In genomic region chr5:107526263-107526937, GRCh38 we compare ENCODE assay signal across 30 cellular contexts.
DNase-seq lines count a peak whose midpoint lies in the region; ATAC-seq, FAIRE-seq and TF ChIP-seq lines count a peak whose summit lies in the region.
"Had no signal": no experiment of that assay in that cellular context is flagged by ENCODE, and none has a peak within 500 bp of the region (broad histone marks: within the 10 kb centered on the region; RNA-seq: fewer than 3 reads in every experiment).

No MANE protein-coding gene starts in this region.

- H3K27ac ChIP-seq in HEK293 (ENCODE audit: extremely low read depth, low read depth, low read length), result no peak overlapping the region
- no peak overlapping the region for H3K27ac ChIP-seq in pancreas
- H3K27ac ChIP-seq: BLaER1 treated with 17β-estradiol and CSF1 and Interleukin-3, amounts not matched to agents 10 nM and 100 nM; coronary artery; esophagus muscularis mucosa; ovary; upper lobe of left lung had no signal

- H3K36me3 ChIP-seq in HEK293 (ENCODE audit: control insufficient read depth in 2 of 2, insufficient read depth in 1 of 2, low read length in 2 of 2) (no peaks in the 10 kb centered on the region), pancreas (no peaks in the 10 kb centered on the region)
- H3K36me3 ChIP-seq: BLaER1 treated with 17β-estradiol and CSF1 and Interleukin-3, amounts not matched to agents 10 nM and 100 nM; esophagus muscularis mucosa; ovary; upper lobe of left lung had no signal

- CTCF ChIA-PET in HEK293 (lab: Yijun Ruan, JAX), result no interaction called here

- H3K4me3 ChIP-seq in HEK293 (ENCODE audit: low read depth, low read length), result no peak overlapping the region
- no peak overlapping the region for H3K4me3 ChIP-seq in astrocyte of the spinal cord (ENCODE audit: low read depth, low read length)
- H3K4me3 ChIP-seq in pancreas, result no peak overlapping the region
- H3K4me3 ChIP-seq: BLaER1 treated with 17β-estradiol and CSF1 and Interleukin-3, amounts not matched to agents 10 nM and 100 nM; coronary artery; esophagus muscularis mucosa; ovary; upper lobe of left lung had no signal

- intact Hi-C loops in pancreas (cut with DNase I) (no loop called here), left cardiac atrium (cut with DNase I) (no loop called here)
- intact Hi-C loops in activated CD4-positive, alpha-beta T cell treated with anti-CD3 and anti-CD28 coated beads, Interleukin-2, amount 10 ng/mL, durations not matched to agents 24 days and 14 days (cut with micrococcal nuclease), result no loop called here

- H3K4me1 Mint-ChIP-seq in activated T-helper 17 cell treated with anti-CD3 and anti-CD28 coated beads, Interleukin-2, amount 50 U/mL, for 72 hours, result no peaks in the 10 kb centered on the region
- H3K4me1 Mint-ChIP-seq in activated CD4-positive, alpha-beta T cell treated with anti-CD3 and anti-CD28 coated beads, Interleukin-2, amount 10 ng/mL, durations not matched to agents 24 days and 14 days, result no peaks in the 10 kb centered on the region
- H3K4me1 Mint-ChIP-seq: natural killer cell had no signal

- DNase-seq in astrocyte of the spinal cord (ENCODE audit: low read depth, low spot score) (peak; percentile 49), iris pigment epithelial cell (ENCODE audit: low read depth) (peak; percentile 50), pancreas (no peak), left cardiac atrium (no peak), occipital lobe (lab: John Stamatoyannopoulos, UW) (no peak)
- DNase-seq in activated CD4-positive, alpha-beta T cell treated with anti-CD3 and anti-CD28 coated beads, Interleukin-2, amount 10 ng/mL, durations not matched to agents 24 days and 14 days, result no peak
- DNase-seq: activated CD4-positive, alpha-beta T cell treated with anti-CD3 and anti-CD28 coated beads, Interleukin-2, amount 50 U/mL, for 1 hour; activated naive CD4-positive, alpha-beta T cell; activated T-cell treated with anti-CD3 and anti-CD28 coated beads, Interleukin-2, amount 50 U/mL, for 4 hours; effector memory CD8-positive, alpha-beta T cell; foreskin melanocyte; hippocampal formation; immature natural killer cell; midbrain; natural killer cell; NCI-H1092; NCI-H1694 treated with DMSO at 0.1 percent for 48 hours; NCI-H2171 treated with DMSO at 0.1 percent for 48 hours; NCI-H524; NK-92 treated with Interleukin-12 subunit alpha and Interleukin-12 subunit beta, amount 100 ng/mL, for 24 hours; ovary; stimulated activated CD4-positive, alpha-beta T cell treated with anti-CD3 and anti-CD28 coated beads, Interleukin-2, amount 100 ng/mL, for 48 hours; upper lobe of left lung had no signal

- in situ Hi-C loops in astrocyte of the spinal cord (cut with HindIII; ENCODE audit: low sequenced_read_pairs), result no loop called here

- POLR2A ChIA-PET in HEK293 (lab: Yijun Ruan, JAX), result no interaction called here

- H3K27me3 Mint-ChIP-seq in activated T-helper 17 cell treated with anti-CD3 and anti-CD28 coated beads, Interleukin-2, amount 50 U/mL, for 72 hours, result peaks cover 4% of the 10 kb centered on the region
- peaks cover 15% of the 10 kb centered on the region for H3K27me3 Mint-ChIP-seq in activated CD4-positive, alpha-beta T cell treated with anti-CD3 and anti-CD28 coated beads, Interleukin-2, amount 10 ng/mL, durations not matched to agents 24 days and 14 days
- H3K27me3 Mint-ChIP-seq: effector memory CD8-positive, alpha-beta T cell had no signal

- H3K4me1 ChIP-seq in HEK293 (ENCODE audit: control insufficient read depth, insufficient read depth, low read length) (peaks cover 20% of the 10 kb centered on the region), pancreas (peaks cover 0 to 8% (median 0%) of the 10 kb centered on the region in 3 donors)
- H3K4me1 ChIP-seq: BLaER1 treated with 17β-estradiol and CSF1 and Interleukin-3, amounts not matched to agents 10 nM and 100 nM; upper lobe of left lung had no signal

- no peak overlapping the region for H3K4me3 Mint-ChIP-seq in activated T-helper 17 cell treated with anti-CD3 and anti-CD28 coated beads, Interleukin-2, amount 50 U/mL, for 72 hours
- no peak overlapping the region for H3K4me3 Mint-ChIP-seq in activated CD4-positive, alpha-beta T cell treated with anti-CD3 and anti-CD28 coated beads, Interleukin-2, amount 10 ng/mL, durations not matched to agents 24 days and 14 days
- H3K4me3 Mint-ChIP-seq: activated T-cell treated with anti-CD3 and anti-CD28 coated beads, Interleukin-2, amount 50 U/mL, for 4 hours; effector memory CD8-positive, alpha-beta T cell; immature natural killer cell; natural killer cell had no signal

- TF ChIP-seq CTCF in HEK293 (tag by site-specific recombination; IDR thresholded peaks at IDR 0.05) (no peak), astrocyte of the spinal cord (IDR thresholded peaks at IDR 0.05; ENCODE audit: low read depth, low read length) (no peak), pancreas (IDR thresholded peaks at IDR 0.05) (no peak)

- H3K9me3 Mint-ChIP-seq in activated T-helper 17 cell treated with anti-CD3 and anti-CD28 coated beads, Interleukin-2, amount 50 U/mL, for 72 hours, result no peaks in the 10 kb centered on the region
- no peaks in the 10 kb centered on the region for H3K9me3 Mint-ChIP-seq in activated CD4-positive, alpha-beta T cell treated with anti-CD3 and anti-CD28 coated beads, Interleukin-2, amount 10 ng/mL, durations not matched to agents 24 days and 14 days
- H3K9me3 Mint-ChIP-seq: activated T-cell treated with anti-CD3 and anti-CD28 coated beads, Interleukin-2, amount 50 U/mL, for 4 hours; immature natural killer cell had no signal

- H3K27ac Mint-ChIP-seq in activated T-helper 17 cell treated with anti-CD3 and anti-CD28 coated beads, Interleukin-2, amount 50 U/mL, for 72 hours, result no peak overlapping the region
- H3K27ac Mint-ChIP-seq in activated CD4-positive, alpha-beta T cell treated with anti-CD3 and anti-CD28 coated beads, Interleukin-2, amount 10 ng/mL, durations not matched to agents 24 days and 14 days, result no peak overlapping the region
- H3K27ac Mint-ChIP-seq: effector memory CD8-positive, alpha-beta T cell; immature natural killer cell; natural killer cell had no signal

- no peak for FAIRE-seq in pancreas (lab: Jason Lieb, UNC)
- FAIRE-seq: bronchial epithelial cell, GM19239 had no signal

- H3K9me3 ChIP-seq in HEK293 (ENCODE audit: control insufficient read depth, insufficient read depth, low read depth, low read length) (no peaks in the 10 kb centered on the region), pancreas (no peaks in the 10 kb centered on the region)
- H3K9me3 ChIP-seq: BLaER1 treated with 17β-estradiol and CSF1 and Interleukin-3, amounts not matched to agents 10 nM and 100 nM; esophagus muscularis mucosa; ovary; upper lobe of left lung had no signal

- peak in 3 of 4 donors; percentile 39 to 47 (median 39) for ATAC-seq in pancreas
- ATAC-seq in activated T-helper 17 cell treated with anti-CD3 and anti-CD28 coated beads, Interleukin-2, amount 50 U/mL, for 72 hours (replicated peaks), result no peak
- ATAC-seq in left cardiac atrium, result no peak
- ATAC-seq: activated T-cell treated with anti-CD3 and anti-CD28 coated beads, Interleukin-2, amount 50 U/mL, for 4 hours; effector memory CD8-positive, alpha-beta T cell; natural killer cell had no signal

- no peaks in the 10 kb centered on the region for H3K27me3 ChIP-seq in pancreas
- H3K27me3 ChIP-seq: BLaER1 treated with 17β-estradiol and CSF1 and Interleukin-3, amounts not matched to agents 10 nM and 100 nM; esophagus muscularis mucosa; ovary; upper lobe of left lung had no signal

- H3K36me3 Mint-ChIP-seq in activated T-helper 17 cell treated with anti-CD3 and anti-CD28 coated beads, Interleukin-2, amount 50 U/mL, for 72 hours (ENCODE audit: low read depth), result no peaks in the 10 kb centered on the region
- H3K36me3 Mint-ChIP-seq in activated CD4-positive, alpha-beta T cell treated with anti-CD3 and anti-CD28 coated beads, Interleukin-2, amount 10 ng/mL, durations not matched to agents 24 days and 14 days (ENCODE audit: low read depth), result no peaks in the 10 kb centered on the region
- H3K36me3 Mint-ChIP-seq: natural killer cell had no signal

TF ChIP-seq in HEK293, 187 proteins besides CTCF, POLR2A, EP300 and RAD21:
- TF ChIP-seq ZBTB6 (tag by site-specific recombination; IDR thresholded peaks at IDR 0.05) (no peak), KLF1 (tag by site-specific recombination; IDR thresholded peaks at IDR 0.05) (no peak), PRDM1 (tag by site-specific recombination; IDR thresholded peaks at IDR 0.05) (peak; percentile 52), BCL6B (tag by site-specific recombination; IDR thresholded peaks at IDR 0.05) (no peak), ZBTB17 (tag by site-specific recombination; IDR thresholded peaks at IDR 0.05) (0 out of 2 replicates have a peak, but pooled peaks have one; percentile 14), ZBTB20 (tag by site-specific recombination; IDR thresholded peaks at IDR 0.05) (no peak)

Comparison
In these comparisons a context has a peak if more than half of its experiments do, and no peak if none do; other contexts are left out.
1. DNase-seq: peak in astrocyte of the spinal cord (single experiment) and iris pigment epithelial cell (single experiment); none in pancreas (0 of 6), left cardiac atrium (single experiment), occipital lobe (single experiment) and activated CD4-positive, alpha-beta T cell treated with anti-CD3 and anti-CD28 coated beads, Interleukin-2, amount 10 ng/mL, durations not matched to agents 24 days and 14 days (single experiment).
2. ATAC-seq: peak in pancreas (3 of 4); none in activated T-helper 17 cell treated with anti-CD3 and anti-CD28 coated beads, Interleukin-2, amount 50 U/mL, for 72 hours (single experiment) and left cardiac atrium (0 of 2).